In genomic region chr9:133329306-133330156, GRCh38 we compare ENCODE assay signal across 8 cellular contexts. TPM values are rescaled to one million over a fixed set of nuclear protein-coding genes. Genes with fewer than 3 reads are reported as not detected.
DNase-seq lines count a peak whose midpoint lies in the region; ATAC-seq and TF ChIP-seq lines count a peak whose summit lies in the region.
"Not testable (repeated sequence)": the region's sequence is repeated elsewhere in the genome, so short reads cannot be mapped to it uniquely, and the experiment has no call there.

No MANE protein-coding gene starts in this region.

- in situ Hi-C loops in G401 (cut with HindIII; ENCODE audit: low sequenced_read_pairs); Panc1 (cut with HindIII; ENCODE audit: low pct_unique_long_range_greater_than_20kb, low sequenced_read_pairs): not testable (repeated sequence)

- peaks cover 11% of the 10 kb centered on the region for H3K36me3 Mint-ChIP-seq in activated naive CD4-positive, alpha-beta T cell treated with anti-CD3 and anti-CD28 coated beads, Interleukin-2, amount 50 U/mL, for 24 hours
- H3K36me3 Mint-ChIP-seq in endothelial cell (ENCODE audit: low read depth, unreplicated experiment) (peaks cover 26% of the 10 kb centered on the region), progenitor cell of endocrine pancreas (ENCODE audit: insufficient read depth) (peaks cover 23% of the 10 kb centered on the region)

- CTCF ChIA-PET in Panc1 (lab: Charles Lee), result interaction anchor here (0.6 to 2.4 kb wide), 3 partner anchors 56 to 144 kb away, joined by 4 to 17 read pairs (median 17); no protein-coding TSS in a partner anchor

- H3K27ac ChIP-seq in 22Rv1; Panc1 (ENCODE audit: low read length): not testable (repeated sequence)

- TF ChIP-seq CTCF in 22Rv1 (IDR thresholded peaks at IDR 0.05) (peak; percentile 86), LNCAP (IDR thresholded peaks at IDR 0.05) (peak; percentile 79), Panc1 (IDR thresholded peaks at IDR 0.05) (peak; percentile 78), endothelial cell (IDR thresholded peaks at IDR 0.05; ENCODE audit: unreplicated experiment) (peak; percentile 64), progenitor cell of endocrine pancreas (IDR thresholded peaks at IDR 0.05; ENCODE audit: unreplicated experiment) (peak; percentile 65)

- POLR2A ChIA-PET in Panc1 (lab: Charles Lee), result interaction anchor here (0.6 kb wide), 1 partner anchor 149 kb away, joined by 5 read pairs; no protein-coding TSS in a partner anchor

- intact Hi-C loops in Panc1 (cut with micrococcal nuclease; ENCODE audit: unreplicated experiment), result loop anchor here (2.0 kb wide), 1 partner anchor 143 kb away; no protein-coding TSS in a partner anchor

- not testable (repeated sequence) for H3K9me3 Mint-ChIP-seq in activated naive CD4-positive, alpha-beta T cell treated with anti-CD3 and anti-CD28 coated beads, Interleukin-2, amount 50 U/mL, for 24 hours; endothelial cell (ENCODE audit: unreplicated experiment); progenitor cell of endocrine pancreas (ENCODE audit: low read depth)

- H3K36me3 ChIP-seq in Panc1 (ENCODE audit: control insufficient read depth, insufficient read depth, low read length), result not testable (repeated sequence)

- ATAC-seq in Panc1, result not testable (repeated sequence)

- H3K4me1 ChIP-seq in Panc1 (ENCODE audit: control insufficient read depth, insufficient read depth, low read length), result not testable (repeated sequence)

- not testable (repeated sequence) for H3K9me3 ChIP-seq in Panc1 (ENCODE audit: control insufficient read depth, insufficient read depth, low read depth, low read length)

- H3K4me3 Mint-ChIP-seq in activated naive CD4-positive, alpha-beta T cell treated with anti-CD3 and anti-CD28 coated beads, Interleukin-2, amount 50 U/mL, for 24 hours; endothelial cell (ENCODE audit: unreplicated experiment); progenitor cell of endocrine pancreas (ENCODE audit: low read depth): not testable (repeated sequence)

- peaks cover 26% of the 10 kb centered on the region for H3K4me1 Mint-ChIP-seq in activated naive CD4-positive, alpha-beta T cell treated with anti-CD3 and anti-CD28 coated beads, Interleukin-2, amount 50 U/mL, for 24 hours
- H3K4me1 Mint-ChIP-seq in endothelial cell (ENCODE audit: unreplicated experiment); progenitor cell of endocrine pancreas (ENCODE audit: low read depth): not testable (repeated sequence)

- not testable (repeated sequence) for H3K27me3 Mint-ChIP-seq in activated naive CD4-positive, alpha-beta T cell treated with anti-CD3 and anti-CD28 coated beads, Interleukin-2, amount 50 U/mL, for 24 hours; endothelial cell (ENCODE audit: unreplicated experiment); progenitor cell of endocrine pancreas

- BruUV-seq in Panc1 (replicated peaks; lab: Mats Ljungman, UMichigan), result not testable (repeated sequence)

- H3K27me3 ChIP-seq in Panc1 (ENCODE audit: control insufficient read depth, insufficient read depth, low read length), result not testable (repeated sequence)

- H3K4me3 ChIP-seq in Panc1 (ENCODE audit: low read depth in 2 of 2, low read length in 2 of 2), result not testable (repeated sequence)

- H3K27ac Mint-ChIP-seq in activated naive CD4-positive, alpha-beta T cell treated with anti-CD3 and anti-CD28 coated beads, Interleukin-2, amount 50 U/mL, for 24 hours, result peak overlapping the region; percentile 59
- H3K27ac Mint-ChIP-seq in endothelial cell (ENCODE audit: unreplicated experiment), result not testable (repeated sequence)
- H3K27ac Mint-ChIP-seq in progenitor cell of endocrine pancreas, result peak overlapping the region; percentile 80

- DNase-seq in G401 (ENCODE audit: low spot score) (peak; percentile 39), kidney tubule cell (ENCODE audit: low spot score) (peak; percentile 50)
- not testable (repeated sequence) for DNase-seq in Panc1 (ENCODE audit: low read depth, low spot score); endothelial cell (ENCODE audit: low spot score); progenitor cell of endocrine pancreas (ENCODE audit: low spot score, unreplicated experiment)

RNA-seq across cellular contexts. Expression of gene SURF6, which starts 6.5 kb away (rescaled TPM):
- total RNA-seq in G401 (2014; rRNA removed; shearing (Covaris generic)), result 23.3 and 40.6 TPM in 2 replicates
- 16.1 TPM for total RNA-seq in Panc1 (2021; ENCODE audit: unreplicated experiment)
- polyA plus RNA-seq in Panc1 (2012; ENCODE audit: insufficient read length), result 28.0 TPM
- 21.7 TPM for total RNA-seq in endothelial cell (ENCODE audit: unreplicated experiment)
- 21.3 and 23.1 TPM in 2 replicates for total RNA-seq in progenitor cell of endocrine pancreas

RNA-seq across cellular contexts. Expression of gene MED22, which starts 18.4 kb away (rescaled TPM):
- 27.4 and 28.2 TPM in 2 replicates for total RNA-seq in G401 (2014; rRNA removed; shearing (Covaris generic))
- total RNA-seq in Panc1 (2021; ENCODE audit: unreplicated experiment) (26.2 TPM), endothelial cell (ENCODE audit: unreplicated experiment) (32.9 TPM), progenitor cell of endocrine pancreas (48.4 and 49.2 TPM in 2 replicates)
- 30.2 TPM for polyA plus RNA-seq in Panc1 (2012; ENCODE audit: insufficient read length)

RNA-seq across cellular contexts. Expression of gene RPL7A, which starts 18.5 kb away (rescaled TPM):
- 3,218 and 3,629 TPM in 2 replicates for total RNA-seq in G401 (2014; rRNA removed; shearing (Covaris generic))
- 1,104 TPM for total RNA-seq in Panc1 (2021; ENCODE audit: unreplicated experiment)
- 1,300 TPM for polyA plus RNA-seq in Panc1 (2012; ENCODE audit: insufficient read length)
- 2,006 TPM for total RNA-seq in endothelial cell (ENCODE audit: unreplicated experiment)
- total RNA-seq in progenitor cell of endocrine pancreas, result 2,045 and 2,098 TPM in 2 replicates

RNA-seq across cellular contexts. Expression of gene SURF1, which starts 26.8 kb away (rescaled TPM):
- 33.8 and 51.7 TPM in 2 replicates for total RNA-seq in G401 (2014; rRNA removed; shearing (Covaris generic))
- total RNA-seq in Panc1 (2021; ENCODE audit: unreplicated experiment), result 45.6 TPM
- polyA plus RNA-seq in Panc1 (2012; ENCODE audit: insufficient read length), result 43.0 TPM
- total RNA-seq in endothelial cell (ENCODE audit: unreplicated experiment), result 36.2 TPM
- total RNA-seq in progenitor cell of endocrine pancreas, result 36.3 and 42.9 TPM in 2 replicates

RNA-seq across cellular contexts. Expression of gene SURF2, which starts 26.8 kb away (rescaled TPM):
- 32.3 and 47.5 TPM in 2 replicates for total RNA-seq in G401 (2014; rRNA removed; shearing (Covaris generic))
- total RNA-seq in Panc1 (2021; ENCODE audit: unreplicated experiment) (19.2 TPM), endothelial cell (ENCODE audit: unreplicated experiment) (11.9 TPM), progenitor cell of endocrine pancreas (15.8 and 19.8 TPM in 2 replicates)
- 24.7 TPM for polyA plus RNA-seq in Panc1 (2012; ENCODE audit: insufficient read length)
